ENCODE assay signal across 1 cellular context in the genomic region with DNA sequence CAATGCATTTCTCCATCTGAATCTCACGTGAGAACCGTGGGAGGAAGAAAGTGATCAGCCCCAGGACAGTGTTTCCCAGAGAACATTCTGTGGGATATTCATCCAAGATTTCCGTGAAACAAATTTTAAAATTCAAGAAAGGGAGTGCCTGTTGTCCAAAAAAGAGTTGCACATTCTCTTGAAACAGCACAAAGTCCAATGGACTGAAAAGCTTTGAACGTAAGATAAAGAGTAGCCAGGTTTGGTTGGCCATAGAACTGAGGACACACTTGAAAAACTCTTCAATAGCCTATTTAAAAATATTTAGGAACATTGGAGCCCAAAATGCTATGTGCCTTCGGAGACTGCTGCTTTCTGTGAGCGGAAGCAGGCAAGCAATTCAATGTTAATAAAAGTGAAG.
TF ChIP-seq lines count a peak whose summit lies in the region.

No MANE protein-coding gene starts in this region.

TF ChIP-seq in HepG2, 621 proteins besides CTCF, POLR2A, EP300 and RAD21 (continued from another document):
- TF ChIP-seq ARHGAP35 (CRISPR knock-in tag; IDR thresholded peaks at IDR 0.05; ENCODE audit: borderline replicate concordance): no peak
- TF ChIP-seq, protein P1, sequence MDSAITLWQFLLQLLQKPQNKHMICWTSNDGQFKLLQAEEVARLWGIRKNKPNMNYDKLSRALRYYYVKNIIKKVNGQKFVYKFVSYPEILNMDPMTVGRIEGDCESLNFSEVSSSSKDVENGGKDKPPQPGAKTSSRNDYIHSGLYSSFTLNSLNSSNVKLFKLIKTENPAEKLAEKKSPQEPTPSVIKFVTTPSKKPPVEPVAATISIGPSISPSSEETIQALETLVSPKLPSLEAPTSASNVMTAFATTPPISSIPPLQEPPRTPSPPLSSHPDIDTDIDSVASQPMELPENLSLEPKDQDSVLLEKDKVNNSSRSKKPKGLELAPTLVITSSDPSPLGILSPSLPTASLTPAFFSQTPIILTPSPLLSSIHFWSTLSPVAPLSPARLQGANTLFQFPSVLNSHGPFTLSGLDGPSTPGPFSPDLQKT (CRISPR knock-in tag; IDR thresholded peaks at IDR 0.05; ENCODE audit: borderline replicate concordance): no peak
- TF ChIP-seq, protein P2, sequence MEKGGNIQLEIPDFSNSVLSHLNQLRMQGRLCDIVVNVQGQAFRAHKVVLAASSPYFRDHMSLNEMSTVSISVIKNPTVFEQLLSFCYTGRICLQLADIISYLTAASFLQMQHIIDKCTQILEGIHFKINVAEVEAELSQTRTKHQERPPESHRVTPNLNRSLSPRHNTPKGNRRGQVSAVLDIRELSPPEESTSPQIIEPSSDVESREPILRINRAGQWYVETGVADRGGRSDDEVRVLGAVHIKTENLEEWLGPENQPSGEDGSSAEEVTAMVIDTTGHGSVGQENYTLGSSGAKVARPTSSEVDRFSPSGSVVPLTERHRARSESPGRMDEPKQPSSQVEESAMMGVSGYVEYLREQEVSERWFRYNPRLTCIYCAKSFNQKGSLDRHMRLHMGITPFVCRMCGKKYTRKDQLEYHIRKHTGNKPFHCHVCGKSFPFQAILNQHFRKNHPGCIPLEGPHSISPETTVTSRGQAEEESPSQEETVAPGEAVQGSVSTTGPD (CRISPR knock-in tag; IDR thresholded peaks at IDR 0.05): no peak
- TF ChIP-seq, protein P3, sequence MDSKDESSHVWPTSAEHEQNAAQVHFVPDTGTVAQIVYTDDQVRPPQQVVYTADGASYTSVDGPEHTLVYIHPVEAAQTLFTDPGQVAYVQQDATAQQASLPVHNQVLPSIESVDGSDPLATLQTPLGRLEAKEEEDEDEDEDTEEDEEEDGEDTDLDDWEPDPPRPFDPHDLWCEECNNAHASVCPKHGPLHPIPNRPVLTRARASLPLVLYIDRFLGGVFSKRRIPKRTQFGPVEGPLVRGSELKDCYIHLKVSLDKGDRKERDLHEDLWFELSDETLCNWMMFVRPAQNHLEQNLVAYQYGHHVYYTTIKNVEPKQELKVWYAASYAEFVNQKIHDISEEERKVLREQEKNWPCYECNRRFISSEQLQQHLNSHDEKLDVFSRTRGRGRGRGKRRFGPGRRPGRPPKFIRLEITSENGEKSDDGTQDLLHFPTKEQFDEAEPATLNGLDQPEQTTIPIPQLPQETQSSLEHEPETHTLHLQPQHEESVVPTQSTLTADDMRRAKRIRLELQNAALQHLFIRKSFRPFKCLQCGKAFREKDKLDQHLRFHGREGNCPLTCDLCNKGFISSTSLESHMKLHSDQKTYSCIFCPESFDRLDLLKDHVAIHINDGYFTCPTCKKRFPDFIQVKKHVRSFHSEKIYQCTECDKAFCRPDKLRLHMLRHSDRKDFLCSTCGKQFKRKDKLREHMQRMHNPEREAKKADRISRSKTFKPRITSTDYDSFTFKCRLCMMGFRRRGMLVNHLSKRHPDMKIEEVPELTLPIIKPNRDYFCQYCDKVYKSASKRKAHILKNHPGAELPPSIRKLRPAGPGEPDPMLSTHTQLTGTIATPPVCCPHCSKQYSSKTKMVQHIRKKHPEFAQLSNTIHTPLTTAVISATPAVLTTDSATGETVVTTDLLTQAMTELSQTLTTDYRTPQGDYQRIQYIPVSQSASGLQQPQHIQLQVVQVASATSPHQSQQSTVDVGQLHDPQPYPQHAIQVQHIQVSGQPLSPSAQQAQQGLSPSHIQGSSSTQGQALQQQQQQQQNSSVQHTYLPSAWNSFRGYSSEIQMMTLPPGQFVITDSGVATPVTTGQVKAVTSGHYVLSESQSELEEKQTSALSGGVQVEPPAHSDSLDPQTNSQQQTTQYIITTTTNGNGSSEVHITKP (CRISPR knock-in tag; IDR thresholded peaks at IDR 0.05; ENCODE audit: low read depth): no peak
